8 cellular contexts compared by ENCODE assay signal in the genomic region with DNA sequence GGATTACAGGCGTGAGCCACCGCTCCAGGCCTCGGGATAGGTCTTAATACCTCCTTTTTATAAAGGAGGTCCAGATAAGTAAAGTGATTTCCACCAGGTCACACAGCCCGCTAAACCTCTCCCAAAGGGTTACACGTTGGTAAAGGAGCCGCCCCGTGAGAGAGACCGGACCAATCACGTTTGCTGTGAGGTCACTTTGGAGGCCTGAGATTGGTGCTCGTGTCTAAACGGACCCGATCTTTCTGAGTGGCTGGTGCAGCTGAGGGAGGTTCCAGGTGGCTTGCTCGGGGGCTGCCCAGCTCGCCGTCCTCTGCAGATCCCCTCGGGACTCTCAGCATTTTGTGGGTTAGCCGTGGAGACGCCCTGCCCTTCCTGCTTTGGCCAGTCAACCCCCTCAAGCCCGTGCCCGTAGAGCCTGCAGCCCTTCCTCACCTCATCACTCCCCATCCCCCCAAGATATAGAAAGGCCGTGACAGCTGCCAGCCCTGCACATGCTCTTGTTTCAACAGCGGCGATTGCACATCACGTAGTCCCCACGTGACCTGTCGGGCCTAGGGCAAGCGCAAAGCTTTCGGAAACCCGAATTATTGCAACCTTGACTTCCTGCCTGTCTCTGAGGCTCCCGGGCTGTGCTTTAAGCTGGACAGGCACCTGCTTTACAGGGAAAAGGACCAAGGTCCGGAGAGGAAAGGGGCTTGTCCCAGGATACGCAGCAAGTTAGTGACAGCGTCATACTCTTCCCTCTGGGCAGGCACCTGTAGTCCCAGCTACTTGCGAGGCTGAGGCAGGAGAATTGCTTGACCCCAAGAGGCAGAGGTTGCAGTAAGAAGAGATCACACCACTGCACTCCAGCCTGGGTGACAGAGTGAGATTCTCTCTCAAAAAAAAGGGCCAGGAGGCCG. TPM values are rescaled to one million over a fixed set of nuclear protein-coding genes. Genes with fewer than 3 reads are reported as not detected.
DNase-seq lines count a peak whose midpoint lies in the region; ATAC-seq and TF ChIP-seq lines count a peak whose summit lies in the region.

No MANE protein-coding gene starts in this region.

- H3K27ac ChIP-seq in CD8-positive, alpha-beta memory T cell (ENCODE audit: low read depth, low read length) = peak overlapping the region; percentile 61
- peak overlapping the region; percentile 21 for H3K27ac ChIP-seq in HUES48 (ENCODE audit: low read depth, low read length)
- no peak overlapping the region for H3K27ac ChIP-seq in foreskin keratinocyte
- H3K27ac ChIP-seq in neural cell (ENCODE audit: low read length) = peak overlapping the region; percentile 74

- peaks cover 0 to 4% (median 0%) of the 10 kb centered on the region in 3 donors for H3K36me3 Mint-ChIP-seq in CD8-positive, alpha-beta memory T cell
- H3K36me3 Mint-ChIP-seq in stimulated activated naive CD8-positive, alpha-beta T cell treated with anti-CD3 and anti-CD28 coated beads, Interleukin-15, Interleukin-2, amounts not matched to agents 100 ng/mL and 50 ng/mL, for 24 hours (ENCODE audit: low read depth) = no peaks in the 10 kb centered on the region

- TF ChIP-seq CTCF in foreskin keratinocyte (conservative IDR thresholded peaks at IDR 0.05) = no peak
- no peak for TF ChIP-seq CTCF in neural cell (IDR thresholded peaks at IDR 0.05; ENCODE audit: poor library complexity, severe bottlenecking)

- POLR2A ChIA-PET in CD8-positive, alpha-beta memory T cell (lab: Charles Lee) = interaction anchor here (1.0 to 1.9 kb wide), 3 partner anchors 8 to 25 kb away, joined by 5 to 15 read pairs (median 13); partner anchors contain the start of gene ZYG11B

- no peaks in the 10 kb centered on the region for H3K9me3 Mint-ChIP-seq in CD8-positive, alpha-beta memory T cell
- H3K9me3 Mint-ChIP-seq in stimulated activated naive CD8-positive, alpha-beta T cell treated with anti-CD3 and anti-CD28 coated beads, Interleukin-15, Interleukin-2, amounts not matched to agents 100 ng/mL and 50 ng/mL, for 24 hours = no peaks in the 10 kb centered on the region

- peaks cover under 1 to 2% of the 10 kb centered on the region in 2 donors for H3K27me3 Mint-ChIP-seq in CD8-positive, alpha-beta memory T cell
- no peaks in the 10 kb centered on the region for H3K27me3 Mint-ChIP-seq in stimulated activated naive CD8-positive, alpha-beta T cell treated with anti-CD3 and anti-CD28 coated beads, Interleukin-15, Interleukin-2, amounts not matched to agents 100 ng/mL and 50 ng/mL, for 24 hours

- peaks cover 16% of the 10 kb centered on the region for H3K4me1 ChIP-seq in CD8-positive, alpha-beta memory T cell (ENCODE audit: insufficient read depth, low read length)
- H3K4me1 ChIP-seq in HUES48 (ENCODE audit: control insufficient read depth, insufficient read depth, low read length) = peaks cover 9% of the 10 kb centered on the region
- H3K4me1 ChIP-seq in foreskin keratinocyte = peaks cover 3% of the 10 kb centered on the region

- CTCF ChIA-PET in CD8-positive, alpha-beta memory T cell (lab: Charles Lee) = interaction anchor here (0.9 to 1.6 kb wide), 2 partner anchors 17 to 219 kb away, joined by 3 to 7 read pairs; partner anchors contain the start of gene ECHDC2

- peak overlapping the region; percentile 73 to 94 (median 90) for H3K4me3 Mint-ChIP-seq in CD8-positive, alpha-beta memory T cell
- H3K4me3 Mint-ChIP-seq in stimulated activated naive CD8-positive, alpha-beta T cell treated with anti-CD3 and anti-CD28 coated beads, Interleukin-15, Interleukin-2, amounts not matched to agents 100 ng/mL and 50 ng/mL, for 24 hours = peak overlapping the region; percentile 91

- H3K9ac ChIP-seq in HUES48 (ENCODE audit: low read depth, low read length) = peak overlapping the region; percentile 64; the same call in 1 of the 2 replicates
- H3K9ac ChIP-seq in neural cell (ENCODE audit: low read length) = peak overlapping the region; percentile 73

- H2AFZ ChIP-seq in neural cell (ENCODE audit: low read depth, low read length) = peak overlapping the region; percentile 85

- no peaks in the 10 kb centered on the region for H3K9me3 ChIP-seq in CD8-positive, alpha-beta memory T cell (ENCODE audit: low read length)
- H3K9me3 ChIP-seq in HUES48 (ENCODE audit: control insufficient read depth, insufficient read depth, low read length) = no peaks in the 10 kb centered on the region
- no peaks in the 10 kb centered on the region for H3K9me3 ChIP-seq in neural cell (ENCODE audit: low read length)

- H3K79me2 ChIP-seq in neural cell (replicated peaks; ENCODE audit: insufficient read depth, low read length) = no peaks in the 10 kb centered on the region

- H3F3A ChIP-seq in neural cell (ENCODE audit: insufficient read depth, low read length, poor library complexity, severe bottlenecking) = no peaks in the 10 kb centered on the region

- H3K4me1 Mint-ChIP-seq in CD8-positive, alpha-beta memory T cell = peaks cover 21 to 32% (median 26%) of the 10 kb centered on the region in 3 donors
- H3K4me1 Mint-ChIP-seq in stimulated activated naive CD8-positive, alpha-beta T cell treated with anti-CD3 and anti-CD28 coated beads, Interleukin-15, Interleukin-2, amounts not matched to agents 100 ng/mL and 50 ng/mL, for 24 hours (ENCODE audit: low read depth) = peaks cover 21% of the 10 kb centered on the region

- H3K27me3 ChIP-seq in CD8-positive, alpha-beta memory T cell (ENCODE audit: insufficient read depth, low read length, poor library complexity, severe bottlenecking) = no peaks in the 10 kb centered on the region
- H3K27me3 ChIP-seq in HUES48 (ENCODE audit: control insufficient read depth, insufficient read depth, low read length) (no peaks in the 10 kb centered on the region), foreskin keratinocyte (no peaks in the 10 kb centered on the region), neural cell (ENCODE audit: insufficient read depth, low read depth, low read length) (no peaks in the 10 kb centered on the region)

- peak; percentile 84 for ATAC-seq in GM21390 (IDR thresholded peaks at IDR 0.05; ENCODE audit: unreplicated experiment)
- ATAC-seq in foreskin keratinocyte = peak; percentile 92

- DNase-seq in CD8-positive, alpha-beta memory T cell = peak; percentile 62 to 87 (median 79)
- DNase-seq in SHP77 (lab: John Stamatoyannopoulos, UW) (peak; percentile 95 to 97), foreskin keratinocyte (peak; percentile 79 to 87)
- peak; percentile 44 to 71 (median 65) for DNase-seq in activated naive CD4-positive, alpha-beta T cell (lab: John Stamatoyannopoulos, UW)

- no peaks in the 10 kb centered on the region for H3K9me2 ChIP-seq in neural cell (ENCODE audit: insufficient read depth, low read length)

- peak overlapping the region; percentile 40 for H3K4me3 ChIP-seq in CD8-positive, alpha-beta memory T cell (ENCODE audit: low read length)
- H3K4me3 ChIP-seq in HUES48 (ENCODE audit: low read depth, low read length) (peak overlapping the region; percentile 86), neural cell (ENCODE audit: low read length) (peak overlapping the region; percentile 63)

- TF ChIP-seq RAD21 in neural cell (conservative IDR thresholded peaks at IDR 0.05) = peak; percentile 41

- peak; percentile 74 for TF ChIP-seq EP300 in neural cell (conservative IDR thresholded peaks at IDR 0.05; ENCODE audit: poor library complexity, severe bottlenecking)

- H3K27ac Mint-ChIP-seq in CD8-positive, alpha-beta memory T cell = peak overlapping the region; percentile 76 to 99 (median 95)
- peak overlapping the region; percentile 94 for H3K27ac Mint-ChIP-seq in stimulated activated naive CD8-positive, alpha-beta T cell treated with anti-CD3 and anti-CD28 coated beads, Interleukin-15, Interleukin-2, amounts not matched to agents 100 ng/mL and 50 ng/mL, for 24 hours

- H3K4me2 ChIP-seq in neural cell (ENCODE audit: low read length) = peak overlapping the region; percentile 68

- H3K36me3 ChIP-seq in CD8-positive, alpha-beta memory T cell (ENCODE audit: insufficient read depth, low read length) = no peaks in the 10 kb centered on the region
- no peaks in the 10 kb centered on the region for H3K36me3 ChIP-seq in HUES48 (ENCODE audit: control insufficient read depth, insufficient read depth, low read length)
- no peaks in the 10 kb centered on the region for H3K36me3 ChIP-seq in neural cell (ENCODE audit: insufficient read depth, low read length)

- no peaks in the 10 kb centered on the region for H4K20me1 ChIP-seq in neural cell (ENCODE audit: insufficient read depth)

TF ChIP-seq in neural cell, 6 proteins besides CTCF, POLR2A, EP300 and RAD21 (continues in another document):
- peak; percentile 42 for TF ChIP-seq SMC3 (conservative IDR thresholded peaks at IDR 0.05; ENCODE audit: poor library complexity)
- TF ChIP-seq TAF1 (IDR thresholded peaks at IDR 0.05; ENCODE audit: low read depth) = no peak
- no peak for TF ChIP-seq EZH2 (IDR thresholded peaks at IDR 0.05; ENCODE audit: borderline replicate concordance, insufficient read depth, low read length, poor library complexity, severe bottlenecking)
- TF ChIP-seq POLR2AphosphoS5 (IDR thresholded peaks at IDR 0.05) = peak; percentile 81
- peak; percentile 83 for TF ChIP-seq MXI1 (conservative IDR thresholded peaks at IDR 0.05; ENCODE audit: poor library complexity, severe bottlenecking)

RNA-seq across cellular contexts. Expression of gene COA7, which starts 5.0 kb away (rescaled TPM):
- total RNA-seq in CD8-positive, alpha-beta memory T cell = 10 to 100 TPM; 39.8 to 41.2 TPM
- 3.2 TPM for polyA plus RNA-seq in CD8-positive, alpha-beta memory T cell
- total RNA-seq in foreskin keratinocyte = 25.5 and 27.6 TPM in 2 replicates
- 17.1 and 21.8 TPM in 2 replicates for polyA plus RNA-seq in foreskin keratinocyte
- 10.3 and 11.6 TPM in 2 replicates for polyA plus RNA-seq in neural cell
- 19.7 and 21.3 TPM in 2 replicates for polyA minus RNA-seq in neural cell

RNA-seq across cellular contexts. Expression of gene ZYG11B, which starts 23.1 kb away (rescaled TPM):
- total RNA-seq in CD8-positive, alpha-beta memory T cell = 10 to 100 TPM; 11.2 to 11.9 TPM
- 11.5 TPM for polyA plus RNA-seq in CD8-positive, alpha-beta memory T cell
- total RNA-seq in foreskin keratinocyte = 15.7 and 17.4 TPM in 2 replicates
- polyA plus RNA-seq in foreskin keratinocyte (2.5 and 2.9 TPM in 2 replicates), neural cell (48.7 and 52.8 TPM in 2 replicates)
- 177 and 199 TPM in 2 replicates for polyA minus RNA-seq in neural cell
